Comparison of ENCODE assay signal across 1 cellular context in genomic region chr17:17824119-17824779, GRCh38.
TF ChIP-seq lines count a peak whose summit lies in the region.

No MANE protein-coding gene starts in this region.

TF ChIP-seq in GM23338, 12 proteins besides CTCF, POLR2A, EP300 and RAD21 (continued from another document):
- TF ChIP-seq ZNF462 (CRISPR knock-in tag; IDR thresholded peaks at IDR 0.05) = no peak
